ENCODE assay signal across 10 cellular contexts in the genomic region with DNA sequence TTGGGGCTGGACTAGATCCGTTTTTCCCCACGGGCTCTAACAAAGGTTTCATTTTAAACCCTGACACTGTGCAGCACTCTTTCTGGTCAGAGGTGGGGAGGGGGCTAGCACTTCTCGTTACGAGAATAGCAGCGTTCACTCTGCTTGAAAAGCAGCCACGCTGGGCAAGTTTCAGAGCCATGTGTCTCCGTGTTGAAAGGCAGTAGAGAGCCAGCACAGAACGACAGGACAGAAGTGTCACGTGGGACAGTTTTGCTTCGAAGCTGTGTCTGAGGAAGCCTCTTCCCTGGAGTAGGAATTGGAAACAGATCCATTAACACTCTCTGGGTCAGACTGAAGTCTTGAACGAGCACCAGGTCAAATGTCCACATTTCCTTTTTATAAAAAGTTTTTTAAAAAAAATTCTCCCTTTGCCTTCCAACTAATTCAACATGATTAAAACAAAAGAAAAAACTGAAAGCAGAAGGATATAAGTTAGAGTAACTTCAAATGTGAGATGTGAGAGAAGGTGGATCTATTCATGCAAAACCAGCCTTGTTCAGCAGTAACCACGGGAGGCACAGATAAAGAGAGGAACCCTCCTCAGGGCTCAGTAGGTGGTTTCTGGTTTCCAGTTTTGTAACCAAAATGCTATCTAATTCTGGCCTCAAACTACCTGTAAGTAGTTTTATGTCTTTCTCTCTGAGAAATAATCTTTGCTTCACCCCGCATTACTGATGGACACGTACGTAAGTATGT.
A peak's percentile ranks its signal among the peaks of the same experiment; 100 is the strongest.
DNase-seq lines count a peak whose midpoint lies in the region; ATAC-seq and TF ChIP-seq lines count a peak whose summit lies in the region.
"Had no signal": no experiment of that assay in that cellular context is flagged by ENCODE, and none has a peak within 500 bp of the region (broad histone marks: within the 10 kb centered on the region; RNA-seq: fewer than 3 reads in every experiment).

No MANE protein-coding gene starts in this region.

- H3K27me3 Mint-ChIP-seq in T-helper 2 cell treated with Interferon-gamma antibody and Interleukin-4, amounts not matched to agents 5 μg/mL and 100 μg/mL, for 36 hours (ENCODE audit: low read depth) = no peaks in the 10 kb centered on the region
- H3K27me3 Mint-ChIP-seq in H9 (ENCODE audit: low read depth) = no peaks in the 10 kb centered on the region
- H3K27me3 Mint-ChIP-seq in naive thymus-derived CD8-positive, alpha-beta T cell = no peaks in the 10 kb centered on the region

- H3K9me3 ChIP-seq in H9 (ENCODE audit: control insufficient read depth, low read depth, low read length) = no peaks in the 10 kb centered on the region

- no peaks in the 10 kb centered on the region for H3K4me1 ChIP-seq in H9 (ENCODE audit: insufficient read depth, low read length)

- peak overlapping the region; percentile 62 for H3K4me3 Mint-ChIP-seq in T-helper 2 cell treated with Interferon-gamma antibody and Interleukin-4, amounts not matched to agents 5 μg/mL and 100 μg/mL, for 36 hours
- no peak overlapping the region for H3K4me3 Mint-ChIP-seq in H9
- no peak overlapping the region for H3K4me3 Mint-ChIP-seq in naive thymus-derived CD8-positive, alpha-beta T cell

- H4K91ac ChIP-seq in H9 (ENCODE audit: insufficient read length, low read depth, low read length) = no peak overlapping the region

- no peaks in the 10 kb centered on the region for H4K20me1 ChIP-seq in H9 (ENCODE audit: control insufficient read depth, insufficient read depth, insufficient read length)

- no peak overlapping the region for H3K56ac ChIP-seq in H9 (ENCODE audit: insufficient read length, low read depth, low read length)

- peak overlapping the region; percentile 80 for H3K27ac Mint-ChIP-seq in T-helper 2 cell treated with Interferon-gamma antibody and Interleukin-4, amounts not matched to agents 5 μg/mL and 100 μg/mL, for 36 hours
- H3K27ac Mint-ChIP-seq in H9 = peak overlapping the region in 1 of 3 experiments; percentile 49; a peak in 2 of 7 replicates
- peak overlapping the region in 2 of 10 donors; percentile 22 to 57 for H3K27ac Mint-ChIP-seq in naive thymus-derived CD8-positive, alpha-beta T cell

- TF ChIP-seq CTCF in AG10803 (conservative IDR thresholded peaks at IDR 0.05; ENCODE audit: low read length) (no peak), GM20000 (IDR thresholded peaks at IDR 0.05; ENCODE audit: extremely low read depth, missing control alignments) (no peak), H9 (conservative IDR thresholded peaks at IDR 0.05) (no peak)

- H4K5ac ChIP-seq in H9 (ENCODE audit: insufficient read length, low read depth, low read length) = no peak overlapping the region

- H3K27me3 ChIP-seq in H9 (ENCODE audit: insufficient read depth, low read length) = no peaks in the 10 kb centered on the region

- no peak overlapping the region for H2AFZ ChIP-seq in H9 (ENCODE audit: low read length)

- H3K4me1 Mint-ChIP-seq in T-helper 2 cell treated with Interferon-gamma antibody and Interleukin-4, amounts not matched to agents 5 μg/mL and 100 μg/mL, for 36 hours (ENCODE audit: low read depth) = peaks cover 55% of the 10 kb centered on the region
- peaks cover 2 to 8% of the 10 kb centered on the region in 2 experiments; a peak in 3 of 4 replicates for H3K4me1 Mint-ChIP-seq in H9
- peaks cover 2 to 11% (median 4%) of the 10 kb centered on the region in 4 donors for H3K4me1 Mint-ChIP-seq in naive thymus-derived CD8-positive, alpha-beta T cell

- no peak overlapping the region for H3T11ph ChIP-seq in H9 (ENCODE audit: low read length)

- no peak overlapping the region for H2AK5ac ChIP-seq in H9 (ENCODE audit: insufficient read length, low read length)

- POLR2A ChIA-PET in naive thymus-derived CD8-positive, alpha-beta T cell (lab: Charles Lee) = no interaction called here

- no peak overlapping the region for H2BK120ac ChIP-seq in H9 (ENCODE audit: low read depth, low read length, poor library complexity, severe bottlenecking)

- no peak overlapping the region for H3K4ac ChIP-seq in H9 (ENCODE audit: low read depth, low read length)

- H3K36me3 Mint-ChIP-seq in T-helper 2 cell treated with Interferon-gamma antibody and Interleukin-4, amounts not matched to agents 5 μg/mL and 100 μg/mL, for 36 hours (ENCODE audit: low read depth) = peaks cover 56% of the 10 kb centered on the region
- H3K36me3 Mint-ChIP-seq in H9 (ENCODE audit: insufficient read depth in 1 of 3, low read depth in 3 of 3) = peaks cover 7 to 29% (median 29%) of the 10 kb centered on the region in 3 experiments; a peak in 6 of 7 replicates
- H3K36me3 Mint-ChIP-seq in naive thymus-derived CD8-positive, alpha-beta T cell = peaks cover 7 to 77% (median 20%) of the 10 kb centered on the region in 3 donors

- no peak overlapping the region for H2BK20ac ChIP-seq in H9 (ENCODE audit: low read depth, low read length, poor library complexity, severe bottlenecking)

- no peaks in the 10 kb centered on the region for H3K9me3 Mint-ChIP-seq in T-helper 2 cell treated with Interferon-gamma antibody and Interleukin-4, amounts not matched to agents 5 μg/mL and 100 μg/mL, for 36 hours
- no peaks in the 10 kb centered on the region for H3K9me3 Mint-ChIP-seq in H9
- H3K9me3 Mint-ChIP-seq in naive thymus-derived CD8-positive, alpha-beta T cell = no peaks in the 10 kb centered on the region

- no peak overlapping the region for H2BK12ac ChIP-seq in H9 (ENCODE audit: insufficient read length, low read depth, low read length)

- no peaks in the 10 kb centered on the region for H3K79me1 ChIP-seq in H9 (ENCODE audit: insufficient read depth, low read depth, low read length, poor library complexity, severe bottlenecking)

- H3K23ac ChIP-seq in H9 (ENCODE audit: insufficient read length, low read depth, low read length) = no peak overlapping the region

- H2BK5ac ChIP-seq in H9 (ENCODE audit: insufficient read length, low read length) = no peak overlapping the region

- H3K14ac ChIP-seq in H9 (ENCODE audit: insufficient read depth, low read length) = no peak overlapping the region; the same call in 1 of the 2 replicates

- no peak overlapping the region for H3K27ac ChIP-seq in H9 (ENCODE audit: insufficient read length, low read depth, low read length)

- H3K23me2 ChIP-seq in H9 (ENCODE audit: insufficient read length, low read depth, low read length, poor library complexity, severe bottlenecking) = no peaks in the 10 kb centered on the region

- no peak overlapping the region for H3K4me2 ChIP-seq in H9 (ENCODE audit: insufficient read depth, insufficient read length, low read length)

- H3K79me2 ChIP-seq in H9 (ENCODE audit: insufficient read depth, low read length) = no peaks in the 10 kb centered on the region

- H3K9ac ChIP-seq in H9 (ENCODE audit: extremely low read depth, insufficient read length, low read length) = no peak overlapping the region

- H4K8ac ChIP-seq in H9 (replicated peaks; ENCODE audit: insufficient read length, low read depth, low read length) = no peak overlapping the region

- peak overlapping the region; percentile 21 for H3K4me3 ChIP-seq in AG10803 (ENCODE audit: low read length)

- H2BK15ac ChIP-seq in H9 (ENCODE audit: low read depth, low read length) = no peak overlapping the region

- ATAC-seq in HG03175 (IDR thresholded peaks at IDR 0.05; ENCODE audit: unreplicated experiment) = no peak
- no peak for ATAC-seq in naive thymus-derived CD8-positive, alpha-beta T cell

- no peak overlapping the region for H3K18ac ChIP-seq in H9 (ENCODE audit: insufficient read length, low read depth, low read length)

- no CpG with 5 or more reads among the region's 15 CpGs for WGBS in H9 (ENCODE audit: extremely low coverage, insufficient read length, low lambda C conversion rate)

- no peak for DNase-seq in AG10803 (ENCODE audit: low read depth)
- peak; percentile 65 for DNase-seq in GM20000 (ENCODE audit: low spot score)
- DNase-seq in T-helper 2 cell treated with Interferon-gamma antibody and Interleukin-4, amounts not matched to agents 5 μg/mL and 100 μg/mL, for 36 hours (ENCODE audit: low spot score) = no peak
- DNase-seq in medulla oblongata (ENCODE audit: extremely low spot score) = peak; percentile 81
- DNase-seq in NCI-H1436 (lab: John Stamatoyannopoulos, UW) = no peak
- DNase-seq in H9 = no peak
- DNase-seq in naive thymus-derived CD8-positive, alpha-beta T cell = no peak
- DNase-seq: DMS153, NCI-H1105 treated with DMSO at 0.1 percent for 48 hours had no signal

Comparison
In these comparisons a context has a peak if more than half of its experiments do, and no peak if none do; other contexts are left out.
1. DNase-seq: peak in GM20000 (single experiment) and medulla oblongata (single experiment); none in AG10803 (single experiment), T-helper 2 cell treated with Interferon-gamma antibody and Interleukin-4, amounts not matched to agents 5 μg/mL and 100 μg/mL, for 36 hours (single experiment), NCI-H1436 (single experiment), H9 (single experiment) and naive thymus-derived CD8-positive, alpha-beta T cell (0 of 10).